In the genomic region with DNA sequence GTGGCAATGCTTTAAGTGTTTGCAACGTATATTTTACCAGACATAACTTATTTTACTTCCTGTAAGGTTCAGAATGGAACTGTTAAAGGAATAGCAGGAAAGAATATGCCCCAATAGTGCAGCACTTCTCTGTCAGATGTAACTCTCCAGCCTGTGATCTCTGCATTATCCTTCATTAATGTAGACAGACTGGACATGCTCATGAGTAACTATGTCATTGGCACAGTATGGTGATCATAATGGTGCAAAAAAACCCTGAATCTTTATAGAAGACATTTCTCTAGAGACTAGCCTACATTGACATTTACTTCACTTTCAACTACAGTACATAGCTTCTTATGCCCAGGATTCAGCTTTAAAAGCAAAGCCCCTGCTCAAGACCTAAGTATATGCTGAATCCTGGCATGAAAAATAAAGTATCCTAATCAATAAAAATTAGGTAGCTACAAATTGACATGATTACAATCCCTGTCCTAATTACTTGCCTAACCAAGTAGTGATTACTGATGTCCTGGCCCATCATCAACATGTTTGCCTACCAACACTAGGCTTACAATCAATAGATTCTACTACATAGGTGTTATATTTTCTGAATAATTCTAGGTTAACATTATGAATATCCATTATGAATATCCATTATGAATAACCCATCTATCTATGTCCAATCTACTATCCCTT, we compare ENCODE assay signal across 15 cellular contexts. TPM values are rescaled to one million over a fixed set of nuclear protein-coding genes. Genes with fewer than 3 reads are reported as not detected.
A peak's percentile ranks its signal among the peaks of the same experiment; 100 is the strongest.
DNase-seq lines count a peak whose midpoint lies in the region; ATAC-seq and TF ChIP-seq lines count a peak whose summit lies in the region.
"Had no signal": no experiment of that assay in that cellular context is flagged by ENCODE, and none has a peak within 500 bp of the region (broad histone marks: within the 10 kb centered on the region; RNA-seq: fewer than 3 reads in every experiment).

No MANE protein-coding gene starts in this region.

- TF ChIP-seq POLR2A in HCT116 (IDR thresholded peaks at IDR 0.05; ENCODE audit: borderline replicate concordance, extremely low read depth, insufficient read depth, insufficient read length) = no peak

- no peak overlapping the region for H3K27ac ChIP-seq in HCT116 (ENCODE audit: low read depth, low read length)
- H3K27ac ChIP-seq: SJSA1, tibial artery had no signal

- TF ChIP-seq RAD21 in HCT116 (IDR thresholded peaks at IDR 0.05; ENCODE audit: low read depth) = no peak

- TF ChIP-seq CTCF in HCT116 (IDR thresholded peaks at IDR 0.05 in 2 of 3, conservative IDR thresholded peaks at IDR 0.05 in 1 of 3; ENCODE audit: borderline replicate concordance in 1 of 3, insufficient read depth in 1 of 3, low read depth in 2 of 3, low read length in 2 of 3) (no peak), osteocyte (IDR thresholded peaks at IDR 0.05) (no peak)

- POLR2A ChIA-PET in HCT116 (lab: Charles Lee) = interaction anchor here (0.7 kb wide), 1 partner anchor 12 kb away, joined by 4 read pairs; no protein-coding TSS in a partner anchor

- peaks cover 52% of the 10 kb centered on the region for H3K4me1 Mint-ChIP-seq in activated CD8-positive, alpha-beta memory T cell treated with anti-CD3 and anti-CD28 coated beads, Interleukin-2, amount 10 ng/mL, durations not matched to agents 7 days and 5 days
- peaks cover 53% of the 10 kb centered on the region for H3K4me1 Mint-ChIP-seq in central memory CD8-positive, alpha-beta T cell
- peaks cover 3% of the 10 kb centered on the region for H3K4me1 Mint-ChIP-seq in osteocyte (ENCODE audit: unreplicated experiment)

- no peak overlapping the region for H3K9ac ChIP-seq in HCT116 (ENCODE audit: low read length)

- H3K4me3 Mint-ChIP-seq in activated CD8-positive, alpha-beta memory T cell treated with anti-CD3 and anti-CD28 coated beads, Interleukin-2, amount 10 ng/mL, durations not matched to agents 7 days and 5 days = no peak overlapping the region
- no peak overlapping the region for H3K4me3 Mint-ChIP-seq in central memory CD8-positive, alpha-beta T cell
- no peak overlapping the region for H3K4me3 Mint-ChIP-seq in osteocyte (ENCODE audit: unreplicated experiment)

- H3K9me2 ChIP-seq in HCT116 (ENCODE audit: insufficient read depth) = no peaks in the 10 kb centered on the region

- H3K4me1 ChIP-seq in HCT116 (ENCODE audit: control insufficient read depth in 1 of 2, insufficient read depth in 2 of 2, low read length in 2 of 2) = no peaks in the 10 kb centered on the region
- H3K4me1 ChIP-seq: SJSA1 had no signal

- peaks cover 67% of the 10 kb centered on the region for H3K36me3 Mint-ChIP-seq in activated CD8-positive, alpha-beta memory T cell treated with anti-CD3 and anti-CD28 coated beads, Interleukin-2, amount 10 ng/mL, durations not matched to agents 7 days and 5 days
- H3K36me3 Mint-ChIP-seq in central memory CD8-positive, alpha-beta T cell (ENCODE audit: insufficient read depth) = peaks cover 70% of the 10 kb centered on the region
- H3K36me3 Mint-ChIP-seq in osteocyte (ENCODE audit: unreplicated experiment) = peaks cover 59% of the 10 kb centered on the region

- RAD21 ChIA-PET in HCT116 (lab: Charles Lee; ENCODE audit: low non-redundant PET in 1 of 2, low total read pairs in 2 of 2, uncharacterized antibody in 2 of 2, unreplicated experiment in 2 of 2) = no interaction called here

- H2AFZ ChIP-seq in HCT116 (ENCODE audit: low read depth, low read length, poor library complexity, severe bottlenecking) = no peak overlapping the region

- intact Hi-C loops in HCT116 (cut with micrococcal nuclease) = no loop called here

- BruUV-seq in HCT116 (replicated peaks; lab: Mats Ljungman, UMichigan) = no TSS peak

- ATAC-seq in activated CD8-positive, alpha-beta memory T cell treated with anti-CD3 and anti-CD28 coated beads, Interleukin-2, amount 10 ng/mL, durations not matched to agents 7 days and 5 days = no peak
- ATAC-seq in HCT116 = no peak
- ATAC-seq in central memory CD8-positive, alpha-beta T cell (replicated peaks; ENCODE audit: extremely low read depth, poor library complexity, severe bottlenecking) = no peak
- ATAC-seq in GM18868 (IDR thresholded peaks at IDR 0.05; ENCODE audit: unreplicated experiment) = no peak
- no peak for ATAC-seq in GM21447 (IDR thresholded peaks at IDR 0.05; ENCODE audit: unreplicated experiment)

- H3K27ac Mint-ChIP-seq in activated CD8-positive, alpha-beta memory T cell treated with anti-CD3 and anti-CD28 coated beads, Interleukin-2, amount 10 ng/mL, durations not matched to agents 7 days and 5 days = peak overlapping the region; percentile 43
- peak overlapping the region; percentile 73 for H3K27ac Mint-ChIP-seq in central memory CD8-positive, alpha-beta T cell (ENCODE audit: low read depth)
- peak overlapping the region; percentile 18 for H3K27ac Mint-ChIP-seq in osteocyte (ENCODE audit: unreplicated experiment)

- H3K4me3 ChIP-seq in HCT116 (replicated peaks in 1 of 2; ENCODE audit: low read depth in 1 of 2, low read length in 2 of 2) = no peak overlapping the region
- H3K4me3 ChIP-seq: SJSA1, tibial artery had no signal

- CTCF ChIA-PET in activated CD8-positive, alpha-beta memory T cell treated with anti-CD3 and anti-CD28 coated beads, Interleukin-2, amount 10 ng/mL, durations not matched to agents 7 days and 5 days (lab: Charles Lee) = interaction anchor here (0.9 to 1.9 kb wide), 2 partner anchors 10 to 52 kb away, joined by 3 to 5 read pairs; no protein-coding TSS in a partner anchor
- CTCF ChIA-PET in HCT116 (lab: Charles Lee) = interaction anchor here (3.3 kb wide), 1 partner anchor 193 kb away, joined by 12 read pairs; no protein-coding TSS in a partner anchor

- H3K27me3 Mint-ChIP-seq in activated CD8-positive, alpha-beta memory T cell treated with anti-CD3 and anti-CD28 coated beads, Interleukin-2, amount 10 ng/mL, durations not matched to agents 7 days and 5 days = no peaks in the 10 kb centered on the region
- no peaks in the 10 kb centered on the region for H3K27me3 Mint-ChIP-seq in central memory CD8-positive, alpha-beta T cell
- H3K27me3 Mint-ChIP-seq in osteocyte (ENCODE audit: unreplicated experiment) = no peaks in the 10 kb centered on the region
- H3K27me3 Mint-ChIP-seq: activated naive CD4-positive, alpha-beta T cell treated with anti-CD3 and anti-CD28 coated beads, Interleukin-2, amount 50 U/mL, for 24 hours had no signal

- H3K4me2 ChIP-seq in HCT116 (ENCODE audit: low read length) = no peak overlapping the region

- H4K20me1 ChIP-seq in HCT116 (ENCODE audit: insufficient read depth) = peaks cover 52% of the 10 kb centered on the region; the same call in 1 of the 2 replicates

- H3K9me3 ChIP-seq in HCT116 (ENCODE audit: control insufficient read depth in 1 of 2, insufficient read depth in 1 of 2, low read depth in 1 of 2, low read length in 2 of 2) = no peaks in the 10 kb centered on the region
- H3K9me3 ChIP-seq: SJSA1, tibial artery had no signal

- peaks cover 82% of the 10 kb centered on the region for H3K79me2 ChIP-seq in HCT116 (ENCODE audit: insufficient read depth, low read length)

- H3K36me3 ChIP-seq in HCT116 (ENCODE audit: control insufficient read depth in 1 of 2, insufficient read depth in 2 of 2, low read length in 2 of 2) = peaks cover 50 to 73% of the 10 kb centered on the region in 2 experiments

- H3K27me3 ChIP-seq in HCT116 (ENCODE audit: insufficient read depth, low read length) = no peaks in the 10 kb centered on the region
- H3K27me3 ChIP-seq: SJSA1, tibial artery had no signal

- DNase-seq in activated CD8-positive, alpha-beta memory T cell treated with anti-CD3 and anti-CD28 coated beads, Interleukin-2, amount 10 ng/mL, durations not matched to agents 7 days and 5 days = no peak
- no peak for DNase-seq in activated CD8-positive, alpha-beta memory T cell treated with anti-CD3 and anti-CD28 coated beads for 24 hours
- DNase-seq in HCT116 (ENCODE audit: low read depth, low spot score) (no peak), osteocyte (ENCODE audit: extremely low spot score, unreplicated experiment) (no peak), hepatic stellate cell (ENCODE audit: low spot score) (no peak)
- no peak for DNase-seq in central memory CD8-positive, alpha-beta T cell (ENCODE audit: low spot score in 2 of 2)
- DNase-seq: Kasumi-1; left ventricle myocardium superior; NCI-H510A; stimulated activated CD4-positive, alpha-beta T cell treated with anti-CD3 and anti-CD28 coated beads, Interleukin-2, amount 100 ng/mL, for 24 hours; tibial artery had no signal

- no peaks in the 10 kb centered on the region for H3K9me3 Mint-ChIP-seq in activated CD8-positive, alpha-beta memory T cell treated with anti-CD3 and anti-CD28 coated beads, Interleukin-2, amount 10 ng/mL, durations not matched to agents 7 days and 5 days (ENCODE audit: low read depth)
- H3K9me3 Mint-ChIP-seq in central memory CD8-positive, alpha-beta T cell = no peaks in the 10 kb centered on the region
- no peaks in the 10 kb centered on the region for H3K9me3 Mint-ChIP-seq in osteocyte (ENCODE audit: unreplicated experiment)
- H3K9me3 Mint-ChIP-seq: activated naive CD4-positive, alpha-beta T cell treated with anti-CD3 and anti-CD28 coated beads, Interleukin-2, amount 50 U/mL, for 24 hours had no signal

TF ChIP-seq in HCT116, 20 proteins besides CTCF, POLR2A, EP300 and RAD21:
- TF ChIP-seq ELF1 (IDR thresholded peaks at IDR 0.05; ENCODE audit: borderline replicate concordance, low read depth) (no peak), JUND (IDR thresholded peaks at IDR 0.05) (0 out of 2 replicates have a peak, but pooled peaks have one; percentile 16)
TF ChIP-seq in HCT116: peak in this region for 1.

RNA-seq across cellular contexts. Expression of a gene that starts 13.9 kb away (rescaled TPM):
- 10 to 100 TPM; 21.6 to 26.3 TPM for total RNA-seq in activated CD8-positive, alpha-beta memory T cell treated with anti-CD3 and anti-CD28 coated beads, Interleukin-2, amount 10 ng/mL, durations not matched to agents 7 days and 5 days
- 48.1 TPM for total RNA-seq in HCT116 (2021; ENCODE audit: unreplicated experiment)
- polyA plus RNA-seq in HCT116 (2012) = 11.7 and 18.0 TPM in 2 replicates
- total RNA-seq in osteocyte = 27.4 and 27.6 TPM in 2 replicates

RNA-seq across cellular contexts. Expression of a gene that starts 15.0 kb away (rescaled TPM):
- total RNA-seq in activated CD8-positive, alpha-beta memory T cell treated with anti-CD3 and anti-CD28 coated beads, Interleukin-2, amount 10 ng/mL, durations not matched to agents 7 days and 5 days = 100 to 1,000 TPM; 410 to 503 TPM
- total RNA-seq in HCT116 (2021; ENCODE audit: unreplicated experiment) (424 TPM), osteocyte (292 and 299 TPM in 2 replicates)
- polyA plus RNA-seq in HCT116 (2012) = 261 and 282 TPM in 2 replicates

Comparison
In these comparisons a context has a peak if more than half of its experiments do, and no peak if none do; other contexts are left out.
1. H3K27ac Mint-ChIP-seq: peak in every context shown above with its lines; median percentile 73 in central memory CD8-positive, alpha-beta T cell; 43 in activated CD8-positive, alpha-beta memory T cell treated with anti-CD3 and anti-CD28 coated beads, Interleukin-2, amount 10 ng/mL, durations not matched to agents 7 days and 5 days; 18 in osteocyte.